ENCODE assay signal across 8 cellular contexts in genomic region chr1:178724386-178724733, GRCh38. TPM values are rescaled to one million over a fixed set of nuclear protein-coding genes. Genes with fewer than 3 reads are reported as not detected.
DNase-seq lines count a peak whose midpoint lies in the region; ATAC-seq and TF ChIP-seq lines count a peak whose summit lies in the region.

No MANE protein-coding gene starts in this region.

- H3K9me3 ChIP-seq in HEK293 (ENCODE audit: control insufficient read depth, insufficient read depth, low read depth, low read length): no peaks in the 10 kb centered on the region
- H3K9me3 ChIP-seq in mucosa of rectum (ENCODE audit: control insufficient read depth in 2 of 2, low read length in 2 of 2): no peaks in the 10 kb centered on the region

- H3K27me3 ChIP-seq in mucosa of rectum (ENCODE audit: control insufficient read depth in 2 of 2, insufficient read depth in 2 of 2, low read length in 2 of 2): no peaks in the 10 kb centered on the region

- H3K36me3 Mint-ChIP-seq in MCF 10A (ENCODE audit: insufficient read depth, unreplicated experiment): no peaks in the 10 kb centered on the region

- H3K4me3 ChIP-seq in HEK293 (ENCODE audit: low read depth, low read length) (peak overlapping the region; percentile 89), mucosa of rectum (ENCODE audit: low read length in 2 of 2) (peak overlapping the region; percentile 88 to 93)

- H3K27me3 Mint-ChIP-seq in MCF 10A (ENCODE audit: insufficient read depth, unreplicated experiment): no peaks in the 10 kb centered on the region

- CTCF ChIA-PET in HEK293 (lab: Yijun Ruan, JAX): no interaction called here
- CTCF ChIA-PET in MCF 10A (lab: Yijun Ruan, JAX): interaction anchor here (0.6 to 1.5 kb wide), 5 partner anchors 25 to 367 kb away, joined by 3 to 5 read pairs (median 3); no protein-coding TSS in a partner anchor

- TF ChIP-seq CTCF in 22Rv1 (IDR thresholded peaks at IDR 0.05) (no peak), HEK293 (tag by site-specific recombination; IDR thresholded peaks at IDR 0.05) (no peak), MCF 10A (IDR thresholded peaks at IDR 0.05; ENCODE audit: unreplicated experiment) (no peak)

- ATAC-seq in GM21423 (IDR thresholded peaks at IDR 0.05; ENCODE audit: unreplicated experiment): no peak

- POLR2A ChIA-PET in HEK293 (lab: Yijun Ruan, JAX) (interaction anchor here (0.5 kb wide), 1 partner anchor 308 kb away, joined by 3 read pairs; no protein-coding TSS in a partner anchor), MCF 10A (lab: Yijun Ruan, JAX) (interaction anchor here (0.6 to 4.5 kb wide), 7 partner anchors 10 to 187 kb away, joined by 3 to 38 read pairs (median 7); no protein-coding TSS in a partner anchor)

- H3K27ac ChIP-seq in 22Rv1: peak overlapping the region; percentile 96
- H3K27ac ChIP-seq in HEK293 (ENCODE audit: extremely low read depth, low read depth, low read length): 0 out of 2 replicates have a peak overlapping the region, but pooled peaks have one; percentile 79
- peak overlapping the region; percentile 89 to 91 for H3K27ac ChIP-seq in mucosa of rectum (ENCODE audit: low read depth in 2 of 2, low read length in 2 of 2)

- no peaks in the 10 kb centered on the region for H3K9me3 Mint-ChIP-seq in MCF 10A (ENCODE audit: unreplicated experiment)

- peaks cover 25% of the 10 kb centered on the region for H3K4me1 Mint-ChIP-seq in MCF 10A (ENCODE audit: insufficient read depth, unreplicated experiment)

- peak overlapping the region; percentile 57 to 92 for H3K9ac ChIP-seq in mucosa of rectum (ENCODE audit: low read depth in 1 of 2, low read length in 2 of 2)

- BruUV-seq in MCF 10A (replicated peaks; lab: Mats Ljungman, UMichigan): no TSS peak

- intact Hi-C loops in MCF 10A (cut with micrococcal nuclease): no loop called here

- peak overlapping the region; percentile 79 for H3K4me3 Mint-ChIP-seq in MCF 10A (ENCODE audit: unreplicated experiment)

- H3K4me1 ChIP-seq in HEK293 (ENCODE audit: control insufficient read depth, insufficient read depth, low read length) (peaks cover 12% of the 10 kb centered on the region), mucosa of rectum (ENCODE audit: control insufficient read depth in 2 of 2, insufficient read depth in 2 of 2, low read length in 2 of 2) (peaks cover 3 to 9% of the 10 kb centered on the region in 2 donors)

- no peaks in the 10 kb centered on the region for H3K36me3 ChIP-seq in HEK293 (ENCODE audit: control insufficient read depth in 2 of 2, insufficient read depth in 1 of 2, low read length in 2 of 2)
- no peaks in the 10 kb centered on the region for H3K36me3 ChIP-seq in mucosa of rectum (ENCODE audit: control insufficient read depth in 2 of 2, insufficient read depth in 2 of 2, low read length in 2 of 2)

- peak overlapping the region; percentile 83 for H3K27ac Mint-ChIP-seq in MCF 10A (ENCODE audit: low read depth, unreplicated experiment)

- no peak for DNase-seq in MCF 10A (ENCODE audit: unreplicated experiment)
- no peak for DNase-seq in Kasumi-1 (lab: John Stamatoyannopoulos, UW)
- DNase-seq in OCI-M1 (lab: John Stamatoyannopoulos, UW): no peak
- DNase-seq in GF-D8 (lab: John Stamatoyannopoulos, UW): no peak

TF ChIP-seq in HEK293, 187 proteins besides CTCF, POLR2A, EP300 and RAD21:
- TF ChIP-seq EGR2 (tag by site-specific recombination; IDR thresholded peaks at IDR 0.05; ENCODE audit: low read depth): no peak
- no peak for TF ChIP-seq ZFP37 (tag by site-specific recombination; IDR thresholded peaks at IDR 0.05)
- no peak for TF ChIP-seq ZNF280C (tag by site-specific recombination; IDR thresholded peaks at IDR 0.05)
- no peak for TF ChIP-seq ZNF701 (tag by site-specific recombination; IDR thresholded peaks at IDR 0.05)
- TF ChIP-seq ZFHX2 (tag by site-specific recombination; conservative IDR thresholded peaks at IDR 0.05): no peak
- TF ChIP-seq ZNF548 (tag by site-specific recombination; IDR thresholded peaks at IDR 0.05): no peak
- no peak for TF ChIP-seq SP7 (tag by site-specific recombination; IDR thresholded peaks at IDR 0.05)
- TF ChIP-seq KLF1 (tag by site-specific recombination; IDR thresholded peaks at IDR 0.05): no peak
- TF ChIP-seq YY2 (tag by site-specific recombination; IDR thresholded peaks at IDR 0.05): no peak
- TF ChIP-seq TCF7L2 (IDR thresholded peaks at IDR 0.05; ENCODE audit: borderline replicate concordance, low read depth, low read length): no peak
- no peak for TF ChIP-seq ZNF792 (tag by site-specific recombination; IDR thresholded peaks at IDR 0.05)
- TF ChIP-seq ZNF677 (tag by site-specific recombination; IDR thresholded peaks at IDR 0.05): no peak
TF ChIP-seq in HEK293: peak in this region for 0.

RNA-seq across cellular contexts. Expression of gene RALGPS2, which starts 0.7 kb away (rescaled TPM):
- total RNA-seq in MCF 10A (2022): 13.3 and 16.0 TPM in 2 replicates
